ENCODE assay signal across 8 cellular contexts in genomic region chr12:119229837-119230236, GRCh38. TPM values are rescaled to one million over a fixed set of nuclear protein-coding genes. Genes with fewer than 3 reads are reported as not detected.
A peak's percentile ranks its signal among the peaks of the same experiment; 100 is the strongest.
DNase-seq lines count a peak whose midpoint lies in the region; ATAC-seq and TF ChIP-seq lines count a peak whose summit lies in the region.

No MANE protein-coding gene starts in this region.

- no peak for TF ChIP-seq CTCF in AG10803 (conservative IDR thresholded peaks at IDR 0.05; ENCODE audit: low read length)
- TF ChIP-seq CTCF in astrocyte of the cerebellum (IDR thresholded peaks at IDR 0.05; ENCODE audit: low read depth, low read length, missing control alignments), result no peak

- CTCF ChIA-PET in activated naive CD4-positive, alpha-beta T cell treated with anti-CD3 and anti-CD28 coated beads for 36 hours (lab: Charles Lee), result interaction anchor here (0.7 kb wide), 1 partner anchor 140 kb away, joined by 3 read pairs; no protein-coding TSS in a partner anchor

- in situ Hi-C loops in astrocyte of the cerebellum (cut with HindIII; ENCODE audit: low sequenced_read_pairs), result no loop called here

- ATAC-seq in HG03432 (IDR thresholded peaks at IDR 0.05; ENCODE audit: unreplicated experiment), result no peak

- no peak overlapping the region for H3K27ac Mint-ChIP-seq in activated naive CD4-positive, alpha-beta T cell treated with anti-CD3 and anti-CD28 coated beads for 36 hours

- H3K4me3 ChIP-seq in AG10803 (ENCODE audit: low read length) (no peak overlapping the region), astrocyte of the cerebellum (ENCODE audit: low read depth, low read length) (peak overlapping the region; percentile 9)
- H3K4me3 ChIP-seq in Jurkat, Clone E6-1 (ENCODE audit: low read length), result no peak overlapping the region

- intact Hi-C loops in activated naive CD4-positive, alpha-beta T cell treated with anti-CD3 and anti-CD28 coated beads for 36 hours (cut with micrococcal nuclease), result no loop called here
- intact Hi-C loops in posterior vena cava (cut with DNase I), result no loop called here

- DNase-seq in AG10803 (ENCODE audit: low read depth), result peak; percentile 4
- DNase-seq in Jurkat, Clone E6-1 (ENCODE audit: low read depth, low spot score), result peak; percentile 19
- DNase-seq in astrocyte of the cerebellum (ENCODE audit: low read depth), result no peak
- peak; percentile 62 for DNase-seq in inferior parietal cortex (ENCODE audit: extremely low spot score)
- DNase-seq in AML-193 (lab: John Stamatoyannopoulos, UW), result no peak
- DNase-seq in activated naive CD4-positive, alpha-beta T cell treated with anti-CD3 and anti-CD28 coated beads for 36 hours, result no peak
- DNase-seq in posterior vena cava (ENCODE audit: low spot score), result no peak

- H3K36me3 Mint-ChIP-seq in activated naive CD4-positive, alpha-beta T cell treated with anti-CD3 and anti-CD28 coated beads for 36 hours (ENCODE audit: low read depth), result no peaks in the 10 kb centered on the region

- no peaks in the 10 kb centered on the region for H3K4me1 Mint-ChIP-seq in activated naive CD4-positive, alpha-beta T cell treated with anti-CD3 and anti-CD28 coated beads for 36 hours (ENCODE audit: low read depth)

- H3K4me3 Mint-ChIP-seq in activated naive CD4-positive, alpha-beta T cell treated with anti-CD3 and anti-CD28 coated beads for 36 hours, result no peak overlapping the region

- peaks cover 3% of the 10 kb centered on the region for H3K9me3 Mint-ChIP-seq in activated naive CD4-positive, alpha-beta T cell treated with anti-CD3 and anti-CD28 coated beads for 36 hours

- H3K27me3 Mint-ChIP-seq in activated naive CD4-positive, alpha-beta T cell treated with anti-CD3 and anti-CD28 coated beads for 36 hours (ENCODE audit: low read depth), result peaks cover 14% of the 10 kb centered on the region

RNA-seq across cellular contexts. Expression of gene HSPB8, which starts 51.1 kb away (rescaled TPM):
- not detected for polyA plus RNA-seq in Jurkat, Clone E6-1 (2012; ENCODE audit: insufficient read depth, insufficient read length)
- not detected for total RNA-seq in activated naive CD4-positive, alpha-beta T cell treated with anti-CD3 and anti-CD28 coated beads for 36 hours
- total RNA-seq in posterior vena cava, result 100 to 1,000 TPM in 1 of 2 donors, 10 to 100 TPM in 1; 92.0 to 181 TPM

Comparison
In these comparisons a context has a peak if more than half of its experiments do, and no peak if none do; other contexts are left out.
1. DNase-seq: peak in AG10803 (single experiment), Jurkat, Clone E6-1 (single experiment) and inferior parietal cortex (single experiment); none in astrocyte of the cerebellum (single experiment), AML-193 (0 of 2), activated naive CD4-positive, alpha-beta T cell treated with anti-CD3 and anti-CD28 coated beads for 36 hours (single experiment) and posterior vena cava (single experiment).
2. RNA of gene HSPB8, which starts 51.1 kb away (total RNA-seq): 92.0 to 181 TPM in posterior vena cava; not detected in activated naive CD4-positive, alpha-beta T cell treated with anti-CD3 and anti-CD28 coated beads for 36 hours; every median in the first group is over 10 times any median in the second.